In genomic region chr15:40367038-40367672, GRCh38 we compare ENCODE assay signal across 9 cellular contexts. TPM values are rescaled to one million over a fixed set of nuclear protein-coding genes. Genes with fewer than 3 reads are reported as not detected.
DNase-seq lines count a peak whose midpoint lies in the region; ATAC-seq and TF ChIP-seq lines count a peak whose summit lies in the region.
"Had no signal": no experiment of that assay in that cellular context is flagged by ENCODE, and none has a peak within 500 bp of the region (broad histone marks: within the 10 kb centered on the region; RNA-seq: fewer than 3 reads in every experiment).

No MANE protein-coding gene starts in this region.

- POLR2A ChIA-PET in activated naive CD8-positive, alpha-beta T cell treated with anti-CD3 and anti-CD28 coated beads, Interleukin-2, amount 10 ng/mL, durations not matched to agents 7 days and 5 days (lab: Charles Lee), result interaction anchor here (1.0 to 4.0 kb wide), 5 partner anchors 11 to 74 kb away, joined by 3 to 22 read pairs (median 6); partner anchors contain the start of gene BAHD1
- POLR2A ChIA-PET in Caco-2 (lab: Charles Lee), result no interaction called here

- H3K9ac ChIP-seq in HUES48 (ENCODE audit: low read depth, low read length), result no peak overlapping the region

- H3K36me3 ChIP-seq in HUES48 (ENCODE audit: control insufficient read depth, insufficient read depth, low read length) (no peaks in the 10 kb centered on the region), Caco-2 (ENCODE audit: control insufficient read depth, insufficient read depth, low read length) (no peaks in the 10 kb centered on the region)

- peak overlapping the region; percentile 78 for H3K27ac Mint-ChIP-seq in activated naive CD8-positive, alpha-beta T cell treated with anti-CD3 and anti-CD28 coated beads, Interleukin-2, amount 10 ng/mL, durations not matched to agents 7 days and 5 days
- peak overlapping the region; percentile 87 to 94 (median 90) for H3K27ac Mint-ChIP-seq in immature natural killer cell
- H3K27ac Mint-ChIP-seq in stimulated activated naive B cell treated with anti-CD40 and anti-IgM and Interleukin-4, amounts not matched to agents 10 μg/mL and 1 μg/mL and 100 μg/mL, for 72 hours, result peak overlapping the region; percentile 93
- no peak overlapping the region for H3K27ac Mint-ChIP-seq in Caco-2 (ENCODE audit: unreplicated experiment)

- CTCF ChIA-PET in Caco-2 (lab: Charles Lee), result no interaction called here

- H3K4me1 ChIP-seq in HUES48 (ENCODE audit: control insufficient read depth, insufficient read depth, low read length) (peaks cover under 1% of the 10 kb centered on the region), Caco-2 (no peaks in the 10 kb centered on the region)

- intact Hi-C loops in Caco-2 (cut with micrococcal nuclease; ENCODE audit: unreplicated experiment), result no loop called here

- H3K4me3 ChIP-seq in HUES48 (ENCODE audit: low read depth, low read length) (peak overlapping the region; percentile 45; the same call in 1 of the 2 replicates), Caco-2 (ENCODE audit: low read depth, low read length) (no peak overlapping the region)

- peak overlapping the region; percentile 80 for H3K4me3 Mint-ChIP-seq in activated naive CD8-positive, alpha-beta T cell treated with anti-CD3 and anti-CD28 coated beads, Interleukin-2, amount 10 ng/mL, durations not matched to agents 7 days and 5 days
- peak overlapping the region; percentile 82 to 87 (median 84) for H3K4me3 Mint-ChIP-seq in immature natural killer cell
- H3K4me3 Mint-ChIP-seq in stimulated activated naive B cell treated with anti-CD40 and anti-IgM and Interleukin-4, amounts not matched to agents 10 μg/mL and 1 μg/mL and 100 μg/mL, for 72 hours, result peak overlapping the region; percentile 82 to 83
- H3K4me3 Mint-ChIP-seq in Caco-2 (ENCODE audit: unreplicated experiment), result no peak overlapping the region

- no peaks in the 10 kb centered on the region for H3K9me3 ChIP-seq in HUES48 (ENCODE audit: control insufficient read depth, insufficient read depth, low read length)
- H3K9me3 ChIP-seq in Caco-2, result no peaks in the 10 kb centered on the region

- no peaks in the 10 kb centered on the region for H3K9me3 Mint-ChIP-seq in activated naive CD8-positive, alpha-beta T cell treated with anti-CD3 and anti-CD28 coated beads, Interleukin-2, amount 10 ng/mL, durations not matched to agents 7 days and 5 days
- no peaks in the 10 kb centered on the region for H3K9me3 Mint-ChIP-seq in immature natural killer cell
- H3K9me3 Mint-ChIP-seq in stimulated activated naive B cell treated with anti-CD40 and anti-IgM and Interleukin-4, amounts not matched to agents 10 μg/mL and 1 μg/mL and 100 μg/mL, for 72 hours, result no peaks in the 10 kb centered on the region
- no peaks in the 10 kb centered on the region for H3K9me3 Mint-ChIP-seq in Caco-2 (ENCODE audit: unreplicated experiment)

- TF ChIP-seq CTCF in Caco-2 (IDR thresholded peaks at IDR 0.05; ENCODE audit: insufficient read depth in 1 of 2, low read depth in 1 of 2, low read length in 1 of 2, severe bottlenecking in 1 of 2, unreplicated experiment in 1 of 2), result no peak

- no peaks in the 10 kb centered on the region for H3K36me3 Mint-ChIP-seq in activated naive CD8-positive, alpha-beta T cell treated with anti-CD3 and anti-CD28 coated beads, Interleukin-2, amount 10 ng/mL, durations not matched to agents 7 days and 5 days
- H3K36me3 Mint-ChIP-seq in immature natural killer cell (peaks cover 0 to 5% (median 4%) of the 10 kb centered on the region in 3 donors), Caco-2 (ENCODE audit: insufficient read depth, unreplicated experiment) (no peaks in the 10 kb centered on the region)
- peaks cover 1 to 4% of the 10 kb centered on the region in 2 donors for H3K36me3 Mint-ChIP-seq in stimulated activated naive B cell treated with anti-CD40 and anti-IgM and Interleukin-4, amounts not matched to agents 10 μg/mL and 1 μg/mL and 100 μg/mL, for 72 hours

- H3K27me3 ChIP-seq in HUES48 (ENCODE audit: control insufficient read depth, insufficient read depth, low read length), result peaks cover 26% of the 10 kb centered on the region
- no peaks in the 10 kb centered on the region for H3K27me3 ChIP-seq in Caco-2 (replicated peaks; ENCODE audit: control insufficient read depth, insufficient read depth, low read length)

- H3K27me3 Mint-ChIP-seq in activated naive CD8-positive, alpha-beta T cell treated with anti-CD3 and anti-CD28 coated beads, Interleukin-2, amount 10 ng/mL, durations not matched to agents 7 days and 5 days, result peaks cover 14% of the 10 kb centered on the region
- peaks cover 3 to 6% (median 6%) of the 10 kb centered on the region in 3 donors for H3K27me3 Mint-ChIP-seq in immature natural killer cell (ENCODE audit: low read depth in 3 of 3)
- no peaks in the 10 kb centered on the region for H3K27me3 Mint-ChIP-seq in stimulated activated naive B cell treated with anti-CD40 and anti-IgM and Interleukin-4, amounts not matched to agents 10 μg/mL and 1 μg/mL and 100 μg/mL, for 72 hours
- no peaks in the 10 kb centered on the region for H3K27me3 Mint-ChIP-seq in Caco-2 (ENCODE audit: insufficient read depth, unreplicated experiment)

- ATAC-seq in activated naive CD8-positive, alpha-beta T cell treated with anti-CD3 and anti-CD28 coated beads, Interleukin-2, amount 10 ng/mL, durations not matched to agents 7 days and 5 days (ENCODE audit: low read depth), result no peak
- no peak for ATAC-seq in stimulated activated naive B cell treated with anti-CD40 and anti-IgM and Interleukin-4, amounts not matched to agents 10 μg/mL and 1 μg/mL and 100 μg/mL, for 72 hours (replicated peaks)
- no peak for ATAC-seq in GM18498 (IDR thresholded peaks at IDR 0.05; ENCODE audit: unreplicated experiment)
- ATAC-seq in GM18511 (IDR thresholded peaks at IDR 0.05; ENCODE audit: unreplicated experiment), result no peak

- no peak for DNase-seq in activated naive CD8-positive, alpha-beta T cell treated with anti-CD3 and anti-CD28 coated beads, Interleukin-2, amount 10 ng/mL, durations not matched to agents 7 days and 5 days
- DNase-seq in immature natural killer cell (no peak), Caco-2 (no peak), UCSD-AML1 (lab: John Stamatoyannopoulos, UW; ENCODE audit: unreplicated experiment) (no peak)
- no peak for DNase-seq in stimulated activated naive B cell treated with anti-CD40 and anti-IgM and Interleukin-4, amounts not matched to agents 10 μg/mL and 1 μg/mL and 100 μg/mL, for 72 hours

- no TSS peak for BruUV-seq in Caco-2 (replicated peaks; lab: Mats Ljungman, UMichigan)

- H3K27ac ChIP-seq in HUES48 (ENCODE audit: low read depth, low read length), result no peak overlapping the region

- H3K4me1 Mint-ChIP-seq in activated naive CD8-positive, alpha-beta T cell treated with anti-CD3 and anti-CD28 coated beads, Interleukin-2, amount 10 ng/mL, durations not matched to agents 7 days and 5 days, result peaks cover 14% of the 10 kb centered on the region
- H3K4me1 Mint-ChIP-seq in immature natural killer cell, result peaks cover 32 to 40% of the 10 kb centered on the region in 2 donors
- H3K4me1 Mint-ChIP-seq in stimulated activated naive B cell treated with anti-CD40 and anti-IgM and Interleukin-4, amounts not matched to agents 10 μg/mL and 1 μg/mL and 100 μg/mL, for 72 hours, result peaks cover 15 to 35% of the 10 kb centered on the region in 2 donors
- H3K4me1 Mint-ChIP-seq in Caco-2 (ENCODE audit: low read depth, unreplicated experiment), result no peaks in the 10 kb centered on the region

RNA-seq across cellular contexts. Expression of gene DISP2, which starts 9.1 kb away (rescaled TPM):
- 1 to 10 TPM; 1.5 to 2.0 TPM for total RNA-seq in activated naive CD8-positive, alpha-beta T cell treated with anti-CD3 and anti-CD28 coated beads, Interleukin-2, amount 10 ng/mL, durations not matched to agents 7 days and 5 days
- 1 to 10 TPM in 1 of 3 donors, under 1 TPM in 2; 0.03 to 1.1 (median 0.38) TPM for polyA plus RNA-seq in immature natural killer cell
- total RNA-seq in Caco-2 (2022), result 4.6 and 6.3 TPM in 2 replicates

RNA-seq across cellular contexts. Expression of gene KNSTRN, which starts 15.4 kb away (rescaled TPM):
- total RNA-seq in activated naive CD8-positive, alpha-beta T cell treated with anti-CD3 and anti-CD28 coated beads, Interleukin-2, amount 10 ng/mL, durations not matched to agents 7 days and 5 days, result 10 to 100 TPM; 47.0 to 49.5 TPM
- 1 to 10 TPM; 2.7 to 5.6 (median 2.8) TPM for polyA plus RNA-seq in immature natural killer cell
- total RNA-seq in Caco-2 (2022), result 67.5 and 74.7 TPM in 2 replicates

RNA-seq across cellular contexts. Expression of gene PHGR1, which starts 16.3 kb away (rescaled TPM):
- total RNA-seq in activated naive CD8-positive, alpha-beta T cell treated with anti-CD3 and anti-CD28 coated beads, Interleukin-2, amount 10 ng/mL, durations not matched to agents 7 days and 5 days, result not detected
- not detected for polyA plus RNA-seq in immature natural killer cell
- 67.9 and 103 TPM in 2 replicates for total RNA-seq in Caco-2 (2022)
- total RNA-seq: fibroblast of lung had no signal
- polyA plus RNA-seq: fibroblast of lung had no signal

RNA-seq across cellular contexts. Expression of gene CCDC9B, which starts 26.4 kb away (rescaled TPM):
- total RNA-seq in activated naive CD8-positive, alpha-beta T cell treated with anti-CD3 and anti-CD28 coated beads, Interleukin-2, amount 10 ng/mL, durations not matched to agents 7 days and 5 days, result 1 to 10 TPM; 2.3 to 2.6 TPM
- polyA plus RNA-seq in immature natural killer cell, result under 1 TPM in 2 of 3 donors, not detected in 1; 0.09 to 0.46 TPM
- 0.86 and 0.95 TPM in 2 replicates for total RNA-seq in Caco-2 (2022)

RNA-seq across cellular contexts. Expression of gene IVD, which starts 38.4 kb away (rescaled TPM):
- total RNA-seq in activated naive CD8-positive, alpha-beta T cell treated with anti-CD3 and anti-CD28 coated beads, Interleukin-2, amount 10 ng/mL, durations not matched to agents 7 days and 5 days, result 10 to 100 TPM; 92.4 to 95.2 TPM
- polyA plus RNA-seq in immature natural killer cell, result 10 to 100 TPM; 41.8 to 63.0 (median 60.6) TPM
- total RNA-seq in Caco-2 (2022), result 74.5 and 76.6 TPM in 2 replicates

Comparison
In these comparisons a context has a peak if more than half of its experiments do, and no peak if none do; other contexts are left out.
1. RNA of gene PHGR1, which starts 16.3 kb away (total RNA-seq): 67.9 to 103 TPM in Caco-2; not detected in activated naive CD8-positive, alpha-beta T cell treated with anti-CD3 and anti-CD28 coated beads, Interleukin-2, amount 10 ng/mL, durations not matched to agents 7 days and 5 days; every median in the first group is over 10 times any median in the second.